25 cellular contexts compared by ENCODE assay signal in the genomic region with DNA sequence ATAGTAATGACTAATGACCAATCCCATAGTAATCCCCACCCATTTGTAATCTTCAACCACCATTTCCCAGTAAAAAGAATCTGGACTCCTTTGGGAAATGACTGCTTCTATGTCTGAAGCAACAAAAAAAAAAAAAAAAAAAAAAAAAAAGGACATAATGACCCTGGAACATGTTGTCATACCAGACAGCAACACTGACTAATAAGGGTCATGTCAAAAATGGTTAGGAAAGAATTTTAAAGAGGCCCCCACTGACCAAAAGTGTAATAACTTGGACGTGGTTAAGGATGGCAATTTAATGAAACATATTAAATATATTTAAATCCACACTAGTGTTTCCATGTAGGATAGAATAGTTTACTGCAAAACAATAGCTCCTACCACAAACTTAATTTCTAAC.
"Had no signal": no experiment of that assay in that cellular context is flagged by ENCODE, and none has a peak within 500 bp of the region (broad histone marks: within the 10 kb centered on the region; RNA-seq: fewer than 3 reads in every experiment).

No MANE protein-coding gene starts in this region.

- H3K27ac ChIP-seq: stomach, suprapubic skin, testis, thoracic aorta, thyroid gland, tibial artery, tibial nerve, transverse colon, upper lobe of left lung, upper lobe of right lung, uterus, vagina had no signal

- DNase-seq: stimulated activated CD4-positive, alpha-beta T cell treated with anti-CD3 and anti-CD28 coated beads, Interleukin-2, amount 100 ng/mL, for 48 hours; stimulated activated CD4-positive, alpha-beta T cell treated with anti-CD3 and anti-CD28 coated beads, Interleukin-4, amount 100 ng/mL, for 1 hour; stimulated activated CD4-positive, alpha-beta T cell treated with anti-CD3 and anti-CD28 coated beads, Interleukin-4, amount 100 ng/mL, for 24 hours; stimulated activated CD4-positive, alpha-beta T cell treated with anti-CD3 and anti-CD28 coated beads, Interleukin-4, amount 100 ng/mL, for 4 hours; stimulated activated CD8-positive, alpha-beta memory T cell treated with anti-CD3 and anti-CD28 coated beads, Interleukin-4, amount 100 ng/mL, for 48 hours; stimulated activated naive B cell treated with anti-CD40 and anti-IgM and Interleukin-4, amounts not matched to agents 10 μg/mL and 1 μg/mL and 100 μg/mL, for 72 hours; stimulated activated naive CD4-positive, alpha-beta T cell; stimulated activated naive CD4-positive, alpha-beta T cell treated with Interleukin-2 at 50 U/mL for 16 hours; stimulated activated naive CD8-positive, alpha-beta T cell treated with anti-CD3 and anti-CD28 coated beads, Interleukin-15, amount 100 ng/mL, for 72 hours; stimulated activated naive CD8-positive, alpha-beta T cell treated with anti-CD3 and anti-CD28 coated beads, Interleukin-15, Interleukin-2, amounts not matched to agents 100 U/mL and 50 U/mL, for 24 hours; stomach; substantia nigra; testis; thyroid gland; tibial artery; transverse colon; trophoblast cell; upper lobe of left lung; upper lobe of right lung; uterus had no signal

- H3K9me3 ChIP-seq: suprapubic skin, testis, thoracic aorta, thyroid gland, tibial artery, tibial nerve, transverse colon, upper lobe of left lung, upper lobe of right lung, uterus, vagina had no signal

- FAIRE-seq: urothelium cell line had no signal

- H3K27me3 ChIP-seq: stomach, suprapubic skin, testis, thyroid gland, tibial artery, tibial nerve, transverse colon, upper lobe of left lung, upper lobe of right lung, uterus, vagina had no signal

- H3K4me1 ChIP-seq: stomach, suprapubic skin, testis, thyroid gland, tibial artery, tibial nerve, transverse colon, upper lobe of left lung, upper lobe of right lung, uterus, vagina had no signal

- H3K36me3 ChIP-seq: stomach, suprapubic skin, thoracic aorta, thyroid gland, tibial artery, tibial nerve, transverse colon, upper lobe of left lung, upper lobe of right lung, uterus, vagina had no signal

- H3K4me3 ChIP-seq: stomach, suprapubic skin, testis, thoracic aorta, thyroid gland, tibial artery, tibial nerve, transverse colon, upper lobe of left lung, upper lobe of right lung, uterus, vagina had no signal
